In the genomic region with DNA sequence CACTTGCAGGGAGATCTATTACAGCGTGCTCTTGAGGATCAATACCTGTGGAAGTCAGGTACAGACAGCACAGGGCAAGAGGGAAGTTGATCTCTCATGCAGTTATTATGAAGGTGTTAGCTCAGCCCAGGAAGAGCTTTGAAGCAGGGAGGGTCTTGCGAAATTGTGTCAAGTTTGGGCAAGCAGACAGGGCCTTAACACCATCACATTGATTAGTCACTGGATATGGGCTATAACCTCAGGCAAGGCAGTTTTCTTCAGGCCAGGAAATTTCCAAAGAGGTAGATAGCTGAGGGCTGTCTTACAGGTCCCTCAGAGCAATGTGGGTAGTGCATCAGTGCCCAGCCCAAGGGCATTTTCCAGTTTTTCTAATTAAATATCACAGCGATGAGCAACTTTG, we compare ENCODE assay signal across 16 cellular contexts.
"Had no signal": no experiment of that assay in that cellular context is flagged by ENCODE, and none has a peak within 500 bp of the region (broad histone marks: within the 10 kb centered on the region; RNA-seq: fewer than 3 reads in every experiment).

No MANE protein-coding gene starts in this region.

- H3K4me3 ChIP-seq: adrenal gland, lung, smooth muscle cell, tibial nerve had no signal

- H3K27ac ChIP-seq: adrenal gland, tibial nerve had no signal

- H3K9me3 ChIP-seq: adrenal gland had no signal

- H3K36me3 ChIP-seq: adrenal gland, tibial nerve had no signal

- H3K27me3 ChIP-seq: adrenal gland, tibial nerve had no signal

- H3K4me1 ChIP-seq: adrenal gland, tibial nerve had no signal

- DNase-seq: activated CD4-positive, alpha-beta memory T cell treated with anti-CD3 and anti-CD28 coated beads, Interleukin-2, amount 10 ng/mL, durations not matched to agents 7 days and 5 days; activated CD4-positive, alpha-beta T cell treated with anti-CD3 and anti-CD28 coated beads for 4 hours; activated effector memory CD4-positive, alpha-beta T cell treated with anti-CD3 and anti-CD28 coated beads, Interleukin-2, amount 50 U/mL, for 16 hours; activated T-cell treated with anti-CD3 and anti-CD28 coated beads, Interleukin-2, amount 50 U/mL, for 48 hours; adrenal gland; head of caudate nucleus; left cardiac atrium; midbrain; right cardiac atrium; stimulated activated CD4-positive, alpha-beta T cell treated with anti-CD3 and anti-CD28 coated beads, Interleukin-4, amount 100 ng/mL, for 4 hours; stimulated activated CD8-positive, alpha-beta memory T cell treated with anti-CD3 and anti-CD28 coated beads, Interleukin-4, amount 100 ng/mL, for 48 hours; stimulated activated naive CD4-positive, alpha-beta T cell treated with Interleukin-2 at 50 U/mL for 16 hours; substantia nigra had no signal

- ATAC-seq: left cardiac atrium, right cardiac atrium had no signal
